Comparison of ENCODE assay signal across 9 cellular contexts in the genomic region with DNA sequence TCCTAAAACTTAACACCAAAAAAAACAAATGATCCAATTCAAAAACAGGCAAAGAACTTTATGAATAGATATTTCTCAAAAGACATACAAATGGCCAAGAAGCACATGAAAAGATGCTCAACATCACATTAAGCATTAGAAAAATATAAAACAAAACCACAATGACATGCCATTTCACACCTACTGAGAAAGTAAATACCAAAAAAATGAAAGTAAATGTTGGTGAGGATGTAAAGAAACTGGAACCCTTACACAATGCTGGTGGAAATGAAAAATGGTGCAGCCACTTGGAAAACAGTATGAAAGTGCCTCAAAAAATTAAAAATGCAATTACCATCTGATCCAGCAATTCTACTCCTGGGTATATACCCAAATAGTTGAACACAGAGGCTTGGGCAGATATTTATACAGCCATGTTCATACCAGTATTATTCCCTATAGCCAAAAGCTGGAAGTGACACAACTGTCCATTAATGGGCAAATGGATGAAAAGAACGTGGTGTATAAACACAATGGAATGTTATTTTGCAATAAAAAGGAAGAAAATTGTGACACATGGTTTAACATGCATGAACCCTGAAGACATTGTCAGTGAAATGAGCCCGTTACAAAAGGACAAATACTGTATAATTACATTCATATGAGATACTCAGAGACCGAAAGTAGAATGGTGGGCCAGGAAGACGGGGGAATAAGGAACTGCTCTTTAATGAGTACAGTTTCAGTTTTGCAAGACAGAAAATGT.
DNase-seq lines count a peak whose midpoint lies in the region; ATAC-seq and TF ChIP-seq lines count a peak whose summit lies in the region.
"Had no signal": no experiment of that assay in that cellular context is flagged by ENCODE, and none has a peak within 500 bp of the region (broad histone marks: within the 10 kb centered on the region; RNA-seq: fewer than 3 reads in every experiment).

No MANE protein-coding gene starts in this region.

- DNase-seq in AG09319 (ENCODE audit: extremely low read depth, low read depth) (peak; percentile 82), GM20000 (ENCODE audit: low spot score) (peak; percentile 56), dedifferentiated amniotic fluid mesenchymal stem cell (ENCODE audit: extremely low spot score) (peak; percentile 75), type B pancreatic cell (ENCODE audit: extremely low spot score, unreplicated experiment) (no peak), NCI-H524 (lab: John Stamatoyannopoulos, UW) (no peak)
- no peak for DNase-seq in activated CD4-positive, alpha-beta T cell treated with anti-CD3 and anti-CD28 coated beads for 4 hours
- DNase-seq in CD4-positive, alpha-beta T cell, result no peak

- no peaks in the 10 kb centered on the region for H3K9me3 ChIP-seq in CD4-positive, alpha-beta T cell (ENCODE audit: control insufficient read depth, low read length)

- peaks cover 7% of the 10 kb centered on the region for H3K9me3 Mint-ChIP-seq in type B pancreatic cell
- no peaks in the 10 kb centered on the region for H3K9me3 Mint-ChIP-seq in CD4-positive, alpha-beta T cell

- H3K4me3 Mint-ChIP-seq in type B pancreatic cell, result no peak overlapping the region
- H3K4me3 Mint-ChIP-seq in CD4-positive, alpha-beta T cell, result no peak overlapping the region

- peak; percentile 88 for ATAC-seq in HG03439 (IDR thresholded peaks at IDR 0.05; ENCODE audit: unreplicated experiment)
- ATAC-seq in CD4-positive, alpha-beta T cell (ENCODE audit: poor library complexity), result no peak

- H3K27me3 Mint-ChIP-seq in type B pancreatic cell, result no peaks in the 10 kb centered on the region
- H3K27me3 Mint-ChIP-seq in CD4-positive, alpha-beta T cell, result no peaks in the 10 kb centered on the region

- no peak overlapping the region for H3K27ac Mint-ChIP-seq in type B pancreatic cell
- H3K27ac Mint-ChIP-seq in CD4-positive, alpha-beta T cell, result no peak overlapping the region

- CTCF ChIA-PET in CD4-positive, alpha-beta T cell (lab: Charles Lee), result no interaction called here

- H3K4me1 Mint-ChIP-seq in type B pancreatic cell (ENCODE audit: unreplicated experiment), result no peaks in the 10 kb centered on the region
- peaks cover 39% of the 10 kb centered on the region for H3K4me1 Mint-ChIP-seq in CD4-positive, alpha-beta T cell (ENCODE audit: low read depth)

- no peak overlapping the region for H3K27ac ChIP-seq in CD4-positive, alpha-beta T cell (ENCODE audit: low read depth, low read length)
- H3K27ac ChIP-seq: BLaER1 treated with 17β-estradiol and CSF1 and Interleukin-3, amounts not matched to agents 10 nM and 100 nM had no signal

- TF ChIP-seq CTCF in AG09319 (IDR thresholded peaks at IDR 0.05; ENCODE audit: low read depth, low read length) (no peak), GM20000 (IDR thresholded peaks at IDR 0.05; ENCODE audit: extremely low read depth, missing control alignments) (no peak), type B pancreatic cell (conservative IDR thresholded peaks at IDR 0.05) (no peak)
- no peak for TF ChIP-seq CTCF in CD4-positive, alpha-beta T cell (IDR thresholded peaks at IDR 0.05)

- intact Hi-C loops in CD4-positive, alpha-beta T cell (cut with DNase I, micrococcal nuclease), result no loop called here

- no peaks in the 10 kb centered on the region for H3K27me3 ChIP-seq in CD4-positive, alpha-beta T cell (ENCODE audit: control insufficient read depth, insufficient read depth, low read length)
- H3K27me3 ChIP-seq: BLaER1 treated with 17β-estradiol and CSF1 and Interleukin-3, amounts not matched to agents 10 nM and 100 nM had no signal

- POLR2A ChIA-PET in CD4-positive, alpha-beta T cell (lab: Charles Lee), result no interaction called here

- H3K36me3 Mint-ChIP-seq in type B pancreatic cell, result peaks cover 18% of the 10 kb centered on the region
- H3K36me3 Mint-ChIP-seq in CD4-positive, alpha-beta T cell (ENCODE audit: low read depth), result peaks cover 25% of the 10 kb centered on the region

Comparison
In these comparisons a context has a peak if more than half of its experiments do, and no peak if none do; other contexts are left out.
1. DNase-seq: peak in AG09319 (single experiment), GM20000 (single experiment) and dedifferentiated amniotic fluid mesenchymal stem cell (single experiment); none in type B pancreatic cell (single experiment), NCI-H524 (0 of 2), activated CD4-positive, alpha-beta T cell treated with anti-CD3 and anti-CD28 coated beads for 4 hours (0 of 2) and CD4-positive, alpha-beta T cell (0 of 10).